Comparison of ENCODE assay signal across 18 cellular contexts in genomic region chr14:31391977-31392503, GRCh38. TPM values are rescaled to one million over a fixed set of nuclear protein-coding genes. Genes with fewer than 3 reads are reported as not detected.
DNase-seq lines count a peak whose midpoint lies in the region; ATAC-seq and TF ChIP-seq lines count a peak whose summit lies in the region.
"Had no signal": no experiment of that assay in that cellular context is flagged by ENCODE, and none has a peak within 500 bp of the region (broad histone marks: within the 10 kb centered on the region; RNA-seq: fewer than 3 reads in every experiment).

No MANE protein-coding gene starts in this region.

- H3K79me2 ChIP-seq in DND-41 (ENCODE audit: insufficient read depth, low read length): no peaks in the 10 kb centered on the region

- no peaks in the 10 kb centered on the region for H3K4me1 ChIP-seq in DND-41 (ENCODE audit: insufficient read depth, low read length)
- H3K4me1 ChIP-seq: A549, Caco-2 had no signal

- no peak overlapping the region for H3K27ac Mint-ChIP-seq in activated CD4-positive, alpha-beta T cell treated with anti-CD3 and anti-CD28 coated beads for 36 hours
- peak overlapping the region; percentile 46 for H3K27ac Mint-ChIP-seq in activated CD8-positive, alpha-beta T cell treated with anti-CD3 and anti-CD28 coated beads for 36 hours
- H3K27ac Mint-ChIP-seq: CD4-positive, alpha-beta T cell had no signal

- no peaks in the 10 kb centered on the region for H4K20me1 ChIP-seq in DND-41 (ENCODE audit: insufficient read depth, low read length)

- H3K4me3 ChIP-seq in DND-41 (ENCODE audit: low read depth in 1 of 2, low read length in 2 of 2) (no peak overlapping the region), fibroblast of the aortic adventitia (ENCODE audit: low read depth, low read length) (no peak overlapping the region)
- H3K4me3 ChIP-seq: A549 had no signal

- CTCF ChIA-PET in activated CD4-positive, alpha-beta T cell treated with anti-CD3 and anti-CD28 coated beads for 36 hours (lab: Charles Lee): no interaction called here
- CTCF ChIA-PET in activated CD8-positive, alpha-beta T cell treated with anti-CD3 and anti-CD28 coated beads for 36 hours (lab: Charles Lee): interaction anchor here (1.2 kb wide), 1 partner anchor 27 kb away, joined by 3 read pairs; no protein-coding TSS in a partner anchor

- H3K4me3 Mint-ChIP-seq in activated CD4-positive, alpha-beta T cell treated with anti-CD3 and anti-CD28 coated beads for 36 hours: no peak overlapping the region
- H3K4me3 Mint-ChIP-seq in activated CD8-positive, alpha-beta T cell treated with anti-CD3 and anti-CD28 coated beads for 36 hours: no peak overlapping the region
- H3K4me3 Mint-ChIP-seq: CD4-positive, alpha-beta T cell had no signal

- no peak overlapping the region for H3K27ac ChIP-seq in DND-41 (ENCODE audit: low read length)
- H3K27ac ChIP-seq: 22Rv1, A549, C4-2B had no signal

- H3K4me1 Mint-ChIP-seq in activated CD4-positive, alpha-beta T cell treated with anti-CD3 and anti-CD28 coated beads for 36 hours: peaks cover 28% of the 10 kb centered on the region
- H3K4me1 Mint-ChIP-seq in activated CD8-positive, alpha-beta T cell treated with anti-CD3 and anti-CD28 coated beads for 36 hours (ENCODE audit: low read depth): peaks cover 28% of the 10 kb centered on the region

- POLR2A ChIA-PET in activated CD4-positive, alpha-beta T cell treated with anti-CD3 and anti-CD28 coated beads for 36 hours (lab: Charles Lee): no interaction called here
- POLR2A ChIA-PET in activated CD8-positive, alpha-beta T cell treated with anti-CD3 and anti-CD28 coated beads for 36 hours (lab: Charles Lee): no interaction called here

- no peaks in the 10 kb centered on the region for H3K9me3 Mint-ChIP-seq in activated CD4-positive, alpha-beta T cell treated with anti-CD3 and anti-CD28 coated beads for 36 hours (ENCODE audit: low read depth)
- no peaks in the 10 kb centered on the region for H3K9me3 Mint-ChIP-seq in activated CD8-positive, alpha-beta T cell treated with anti-CD3 and anti-CD28 coated beads for 36 hours
- H3K9me3 Mint-ChIP-seq: CD4-positive, alpha-beta T cell had no signal

- H3K27me3 Mint-ChIP-seq in activated CD4-positive, alpha-beta T cell treated with anti-CD3 and anti-CD28 coated beads for 36 hours: no peaks in the 10 kb centered on the region
- no peaks in the 10 kb centered on the region for H3K27me3 Mint-ChIP-seq in activated CD8-positive, alpha-beta T cell treated with anti-CD3 and anti-CD28 coated beads for 36 hours
- H3K27me3 Mint-ChIP-seq: CD4-positive, alpha-beta T cell had no signal

- TF ChIP-seq CTCF in DND-41 (IDR thresholded peaks at IDR 0.05; ENCODE audit: borderline replicate concordance, extremely low read depth, low read length, poor library complexity, severe bottlenecking) (no peak), fibroblast of the aortic adventitia (IDR thresholded peaks at IDR 0.05; ENCODE audit: insufficient read depth, low read length) (no peak)
- TF ChIP-seq CTCF in activated CD8-positive, alpha-beta T cell treated with anti-CD3 and anti-CD28 coated beads for 36 hours (IDR thresholded peaks at IDR 0.05): no peak

- no peak for DNase-seq in activated CD4-positive, alpha-beta T cell treated with anti-CD3 and anti-CD28 coated beads for 36 hours
- no peak for DNase-seq in activated CD4-positive, alpha-beta T cell treated with anti-CD3 and anti-CD28 coated beads, Interleukin-2, amount 50 U/mL, for 4 hours
- DNase-seq in DND-41: no peak
- DNase-seq in activated CD8-positive, alpha-beta T cell treated with anti-CD3 and anti-CD28 coated beads for 36 hours: no peak
- peak; percentile 9 for DNase-seq in fibroblast of the aortic adventitia (ENCODE audit: low read depth)
- DNase-seq in HCEC 1CT: no peak
- DNase-seq: AML-193; Caco-2; CD4-positive, alpha-beta T cell; DMS153; DMS79; GF-D8; GOT3; H7 had no signal

- H3K9me3 ChIP-seq in DND-41 (ENCODE audit: insufficient read depth, low read length, severe bottlenecking): no peaks in the 10 kb centered on the region
- H3K9me3 ChIP-seq: A549, Caco-2 had no signal

- H3K9ac ChIP-seq in DND-41 (ENCODE audit: low read depth, low read length): no peak overlapping the region

- ATAC-seq in activated CD4-positive, alpha-beta T cell treated with anti-CD3 and anti-CD28 coated beads for 36 hours: peak; percentile 18
- ATAC-seq in DND-41 (ENCODE audit: insufficient read depth, low read depth) (peak; percentile 56; the same call in 1 of the 3 replicates), GM19467 (IDR thresholded peaks at IDR 0.05; ENCODE audit: unreplicated experiment) (no peak)
- ATAC-seq in activated CD8-positive, alpha-beta T cell treated with anti-CD3 and anti-CD28 coated beads for 36 hours: peak; percentile 35
- ATAC-seq: A549 had no signal

- peaks cover 6% of the 10 kb centered on the region for H3K36me3 Mint-ChIP-seq in activated CD4-positive, alpha-beta T cell treated with anti-CD3 and anti-CD28 coated beads for 36 hours (ENCODE audit: low read depth)
- H3K36me3 Mint-ChIP-seq in activated CD8-positive, alpha-beta T cell treated with anti-CD3 and anti-CD28 coated beads for 36 hours (ENCODE audit: low read depth): peaks cover 9% of the 10 kb centered on the region

- intact Hi-C loops in activated CD4-positive, alpha-beta T cell treated with anti-CD3 and anti-CD28 coated beads for 36 hours (cut with DNase I, micrococcal nuclease): no loop called here
- intact Hi-C loops in activated CD8-positive, alpha-beta T cell treated with anti-CD3 and anti-CD28 coated beads for 36 hours (cut with micrococcal nuclease): no loop called here

- no peak overlapping the region for H3K4me2 ChIP-seq in DND-41 (ENCODE audit: insufficient read depth, low read length)
- H3K4me2 ChIP-seq: A549 had no signal

- H3K36me3 ChIP-seq in DND-41 (ENCODE audit: insufficient read depth, low read length): no peaks in the 10 kb centered on the region

- no peaks in the 10 kb centered on the region for H3K27me3 ChIP-seq in DND-41 (ENCODE audit: insufficient read depth, low read length, poor library complexity)

- H2AFZ ChIP-seq in DND-41 (ENCODE audit: low read depth, low read length): no peak overlapping the region

RNA-seq across cellular contexts. Expression of gene HEATR5A, which starts 28.3 kb away (rescaled TPM):
- total RNA-seq in activated CD4-positive, alpha-beta T cell treated with anti-CD3 and anti-CD28 coated beads for 36 hours: 1 to 10 TPM; 8.5 to 9.4 TPM
- total RNA-seq in activated CD8-positive, alpha-beta T cell treated with anti-CD3 and anti-CD28 coated beads for 36 hours: 10 to 100 TPM; 12.7 to 15.7 TPM
- 52.4 and 66.8 TPM in 2 replicates for total RNA-seq in fibroblast of the aortic adventitia (ENCODE audit: low replicate concordance)
